In genomic region chr17:39151680-39152058, GRCh38 we compare ENCODE assay signal across 8 cellular contexts. TPM values are rescaled to one million over a fixed set of nuclear protein-coding genes. Genes with fewer than 3 reads are reported as not detected.
DNase-seq lines count a peak whose midpoint lies in the region; ATAC-seq and TF ChIP-seq lines count a peak whose summit lies in the region.

No MANE protein-coding gene starts in this region.

- CTCF ChIA-PET in AG04450 (lab: Charles Lee) = interaction anchor here (0.6 to 7.2 kb wide), 4 partner anchors 12 to 173 kb away, joined by 3 to 367 read pairs (median 12); no protein-coding TSS in a partner anchor

- H3K4me2 ChIP-seq in Karpas-422 (ENCODE audit: low read depth, low read length, poor library complexity, severe bottlenecking) = no peak overlapping the region

- no peaks in the 10 kb centered on the region for H4K20me1 ChIP-seq in Karpas-422 (ENCODE audit: insufficient read depth, low read depth, low read length)

- H3K4me3 Mint-ChIP-seq in IgD-negative memory B cell (peak overlapping the region in 3 of 4 donors; percentile 73 to 99 (median 97)), nephron progenitor cell (peak overlapping the region; percentile 99)

- H3K9me2 ChIP-seq in Karpas-422 (replicated peaks; ENCODE audit: insufficient read depth, low read length) = no peaks in the 10 kb centered on the region

- H3K27ac Mint-ChIP-seq in IgD-negative memory B cell = peak overlapping the region in 2 of 3 donors; percentile 57 to 99
- no peak overlapping the region for H3K27ac Mint-ChIP-seq in nephron progenitor cell

- POLR2A ChIA-PET in AG04450 (lab: Yijun Ruan, JAX) = interaction anchor here (0.8 kb wide), 1 partner anchor 282 kb away, joined by 7 read pairs; the partner anchor contains the start of gene LASP1

- peaks cover 3% of the 10 kb centered on the region for H3K36me3 Mint-ChIP-seq in IgD-negative memory B cell
- no peaks in the 10 kb centered on the region for H3K36me3 Mint-ChIP-seq in nephron progenitor cell (ENCODE audit: low read depth)

- H3K4me3 ChIP-seq in AG04450 (ENCODE audit: low read depth, low read length) (peak overlapping the region; percentile 38; the same call in 1 of the 2 replicates), dorsolateral prefrontal cortex (peak overlapping the region; percentile 45 to 97 (median 82)), Karpas-422 (ENCODE audit: low read length) (no peak overlapping the region)

- no peak for ATAC-seq in HG03039 (IDR thresholded peaks at IDR 0.05; ENCODE audit: unreplicated experiment)

- H3K9me3 ChIP-seq in AG04450 (ENCODE audit: control insufficient read depth, insufficient read depth, low read length) (no peaks in the 10 kb centered on the region; the same call in 1 of the 2 replicates), Karpas-422 (ENCODE audit: low read length) (no peaks in the 10 kb centered on the region)

- H3K27me3 Mint-ChIP-seq in IgD-negative memory B cell (peaks cover 34% of the 10 kb centered on the region), nephron progenitor cell (ENCODE audit: low read depth, poor library complexity) (peaks cover 77% of the 10 kb centered on the region)

- no peak overlapping the region for H2AFZ ChIP-seq in Karpas-422 (ENCODE audit: low read length)

- H3K9ac ChIP-seq in Karpas-422 (ENCODE audit: low read length) = no peak overlapping the region

- H3K27me3 ChIP-seq in AG04450 (ENCODE audit: control insufficient read depth, insufficient read depth, low read length) = peaks cover 26% of the 10 kb centered on the region
- no peaks in the 10 kb centered on the region for H3K27me3 ChIP-seq in dorsolateral prefrontal cortex
- H3K27me3 ChIP-seq in Karpas-422 (ENCODE audit: low read length) = no peaks in the 10 kb centered on the region

- H3K27ac ChIP-seq in AG04450 (ENCODE audit: low read depth, low read length) = no peak overlapping the region
- peak overlapping the region in 52 of 59 donors; percentile 16 to 97 (median 82) for H3K27ac ChIP-seq in dorsolateral prefrontal cortex
- H3K27ac ChIP-seq in Karpas-422 (ENCODE audit: low read length) = no peak overlapping the region

- no peaks in the 10 kb centered on the region for H3K79me2 ChIP-seq in Karpas-422 (ENCODE audit: low read length)

- peaks cover 17% of the 10 kb centered on the region for H3K4me1 ChIP-seq in Karpas-422 (ENCODE audit: low read length)

- DNase-seq in AG04450 (ENCODE audit: low read depth, low spot score) (no peak), dorsolateral prefrontal cortex (peak in 1 of 10 donors; percentile 43), nephron progenitor cell (peak; percentile 28), globus pallidus (ENCODE audit: low spot score) (no peak), Karpas-422 (no peak), GM10266 (ENCODE audit: extremely low spot score) (no peak)

- H3K4me1 Mint-ChIP-seq in IgD-negative memory B cell (peaks cover 17 to 19% (median 17%) of the 10 kb centered on the region in 3 donors), nephron progenitor cell (peaks cover 20% of the 10 kb centered on the region)

- H3K36me3 ChIP-seq in Karpas-422 (ENCODE audit: insufficient read depth, low read length) = no peaks in the 10 kb centered on the region

- TF ChIP-seq CTCF in AG04450 (IDR thresholded peaks at IDR 0.05; ENCODE audit: low read depth, low read length) (no peak), dorsolateral prefrontal cortex (IDR thresholded peaks at IDR 0.05 in 54 of 56, conservative IDR thresholded peaks at IDR 0.05 in 2 of 56; ENCODE audit: low read depth in 1 of 56, partially characterized antibody in 56 of 56) (no peak), nephron progenitor cell (IDR thresholded peaks at IDR 0.05) (no peak), GM10266 (IDR thresholded peaks at IDR 0.05; ENCODE audit: control insufficient read depth, insufficient read depth, low read depth, missing control alignments) (no peak)

- intact Hi-C loops in dorsolateral prefrontal cortex (cut with DNase I) = loop anchor here (2.0 to 5.0 kb wide), 9 partner anchors 46 to 399 kb away; partner anchors contain the start of genes CACNB1 (in 1 of the 2), LASP1 (in 1 of the 2), PSMB3 (in 1 of the 2) and RPL19 (in 1 of the 2)

- peaks cover 0 to 8% (median 0%) of the 10 kb centered on the region in 3 donors for H3K9me3 Mint-ChIP-seq in IgD-negative memory B cell
- H3K9me3 Mint-ChIP-seq in nephron progenitor cell = peaks cover 10% of the 10 kb centered on the region

RNA-seq across cellular contexts. Expression of gene PLXDC1, which starts 0.2 kb away (rescaled TPM):
- polyA plus RNA-seq in AG04450 (2011; rRNA removed) (1.9 and 2.1 TPM in 2 replicates), IgD-negative memory B cell (not detected)
- polyA minus RNA-seq in AG04450 (2011; rRNA and poly(A)+ RNA removed) = 1.3 and 3.1 TPM in 2 replicates
- 10 to 100 TPM; 16.5 to 57.0 (median 33.4) TPM for total RNA-seq in dorsolateral prefrontal cortex
- not detected in 2 replicates for total RNA-seq in Karpas-422 (2014; rRNA removed; shearing (Covaris generic); ENCODE audit: low replicate concordance)

RNA-seq across cellular contexts. Expression of gene ARL5C, which starts 14.3 kb away (rescaled TPM):
- polyA plus RNA-seq in AG04450 (2011; rRNA removed) (not detected in 2 replicates), IgD-negative memory B cell (not detected)
- polyA minus RNA-seq in AG04450 (2011; rRNA and poly(A)+ RNA removed) = not detected in 2 replicates
- total RNA-seq in dorsolateral prefrontal cortex = 1 to 10 TPM in 37 of 120 experiments, under 1 TPM in 58, not detected in 25; 0.18 to 2.6 (median 0.79) TPM
- not detected in 2 replicates for total RNA-seq in Karpas-422 (2014; rRNA removed; shearing (Covaris generic); ENCODE audit: low replicate concordance)

RNA-seq across cellular contexts. Expression of gene CACNB1, which starts 45.8 kb away (rescaled TPM):
- polyA plus RNA-seq in AG04450 (2011; rRNA removed) (3.2 and 3.7 TPM in 2 replicates), IgD-negative memory B cell (0.45 TPM)
- polyA minus RNA-seq in AG04450 (2011; rRNA and poly(A)+ RNA removed) = 10.8 and 14.6 TPM in 2 replicates
- 100 to 1,000 TPM in 63 of 120 experiments, 10 to 100 TPM in 57; 43.6 to 155 (median 101) TPM for total RNA-seq in dorsolateral prefrontal cortex
- 9.1 and 13.6 TPM in 2 replicates for total RNA-seq in Karpas-422 (2014; rRNA removed; shearing (Covaris generic); ENCODE audit: low replicate concordance)

RNA-seq across cellular contexts. Expression of gene RPL19, which starts 48.4 kb away (rescaled TPM):
- polyA plus RNA-seq in AG04450 (2011; rRNA removed) (1,791 and 1,924 TPM in 2 replicates), IgD-negative memory B cell (3,435 TPM)
- polyA minus RNA-seq in AG04450 (2011; rRNA and poly(A)+ RNA removed) = 660 and 768 TPM in 2 replicates
- 100 to 1,000 TPM; 415 to 719 (median 536) TPM for total RNA-seq in dorsolateral prefrontal cortex
- 2,922 and 4,663 TPM in 2 replicates for total RNA-seq in Karpas-422 (2014; rRNA removed; shearing (Covaris generic); ENCODE audit: low replicate concordance)

Comparison
In these comparisons a context has a peak if more than half of its experiments do, and no peak if none do; other contexts are left out.
1. H3K27ac ChIP-seq: peak in dorsolateral prefrontal cortex (52 of 59); none in AG04450 (single experiment) and Karpas-422 (single experiment).
2. RNA of gene PLXDC1, which starts 0.2 kb away (total RNA-seq): 16.5 to 57.0 TPM in dorsolateral prefrontal cortex; not detected in Karpas-422; every median in the first group is over 10 times any median in the second.